In the genomic region with DNA sequence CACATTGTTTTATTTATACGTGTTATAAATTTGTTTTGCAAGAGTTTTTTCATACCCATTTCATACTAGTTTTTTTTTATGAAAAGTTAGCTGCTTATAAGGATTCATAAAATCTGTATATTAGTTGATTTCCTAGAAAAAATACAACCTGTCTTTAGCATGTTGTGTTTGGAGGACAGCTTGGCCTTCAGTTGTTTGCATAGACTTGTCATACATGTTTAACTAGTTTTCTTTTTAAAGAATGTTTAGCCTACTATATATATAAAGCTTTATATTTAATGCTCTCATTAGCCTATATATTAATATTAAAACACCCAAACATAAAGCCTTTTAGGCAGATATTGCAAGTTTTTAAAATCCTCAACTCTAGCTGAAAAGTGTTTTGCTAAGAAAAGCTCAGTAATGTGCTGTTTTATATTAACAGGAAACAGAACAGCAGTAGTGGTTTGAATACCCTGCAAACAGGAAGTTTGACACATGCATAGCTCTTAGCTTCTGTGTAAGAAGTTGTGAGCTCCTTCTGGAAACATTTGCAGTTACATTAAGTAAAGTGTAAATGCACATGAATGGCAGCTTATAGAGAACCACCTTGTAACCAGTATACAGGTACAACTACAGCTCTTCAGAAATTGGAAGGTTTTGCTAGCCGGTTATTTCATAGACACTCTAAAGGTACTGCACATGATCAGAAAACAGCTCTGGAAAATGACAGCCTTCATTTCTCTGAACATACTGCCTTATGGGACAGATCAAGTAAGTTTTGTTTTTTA, we compare ENCODE assay signal across 8 cellular contexts. TPM values are rescaled to one million over a fixed set of nuclear protein-coding genes. Genes with fewer than 3 reads are reported as not detected.
DNase-seq lines count a peak whose midpoint lies in the region; ATAC-seq and TF ChIP-seq lines count a peak whose summit lies in the region.

PRKACB (plus strand) TSS at position 476 of the 770 bp plus-strand sequence; CDS start at position 567, 91 bp downstream.

- H3K4me3 ChIP-seq in CD8-positive, alpha-beta T cell (ENCODE audit: low read depth, low read length) = peak within 1 kb of the TSS; percentile 65
- no peak within 1 kb of the TSS for H3K4me3 ChIP-seq in fibroblast of pulmonary artery (replicated peaks; ENCODE audit: low read depth, low read length)
- H3K4me3 ChIP-seq in parathyroid adenoma (ENCODE audit: low read depth, low read length) = peak within 1 kb of the TSS; percentile 11

- peaks cover 45% of the 10 kb centered on the region for H3K4me1 Mint-ChIP-seq in CD8-positive, alpha-beta T cell (ENCODE audit: low read depth)
- peaks cover 26% of the 10 kb centered on the region for H3K4me1 Mint-ChIP-seq in T-helper 2 cell treated with Interferon-gamma antibody and Interleukin-4, amounts not matched to agents 5 μg/mL and 100 μg/mL, for 36 hours (ENCODE audit: low read depth)

- peak within 1 kb of the TSS; percentile 97 for H3K4me3 Mint-ChIP-seq in CD8-positive, alpha-beta T cell
- peak within 1 kb of the TSS; percentile 99 for H3K4me3 Mint-ChIP-seq in T-helper 2 cell treated with Interferon-gamma antibody and Interleukin-4, amounts not matched to agents 5 μg/mL and 100 μg/mL, for 36 hours

- CTCF ChIA-PET in CD8-positive, alpha-beta T cell (lab: Charles Lee) = interaction anchor here (0.8 to 9.9 kb wide), 19 partner anchors 9 to 800 kb away, joined by 3 to 144 read pairs (median 4); partner anchors contain the start of genes GNG5 and SPATA1

- no peaks in the 10 kb centered on the region for H3K27me3 ChIP-seq in CD8-positive, alpha-beta T cell (ENCODE audit: insufficient read depth, low read length)
- H3K27me3 ChIP-seq in parathyroid adenoma (ENCODE audit: control insufficient read depth, insufficient read depth, low read length) = no peaks in the 10 kb centered on the region

- H3K79me2 ChIP-seq in parathyroid adenoma = no peaks in the 10 kb centered on the region

- no peaks in the 10 kb centered on the region for H3K9me3 ChIP-seq in CD8-positive, alpha-beta T cell (ENCODE audit: low read length)
- no peaks in the 10 kb centered on the region for H3K9me3 ChIP-seq in parathyroid adenoma (ENCODE audit: control insufficient read depth, low read length)

- no peak for TF ChIP-seq CTCF in CD8-positive, alpha-beta T cell (IDR thresholded peaks at IDR 0.05)
- no peak for TF ChIP-seq CTCF in fibroblast of pulmonary artery (IDR thresholded peaks at IDR 0.05; ENCODE audit: low read length, missing control alignments)
- no peak for TF ChIP-seq CTCF in parathyroid adenoma (IDR thresholded peaks at IDR 0.05)

- POLR2A ChIA-PET in CD8-positive, alpha-beta T cell (lab: Charles Lee) = interaction anchor here (0.6 to 4.1 kb wide), 26 partner anchors 8 to 1057 kb away, joined by 3 to 38 read pairs (median 5); partner anchors contain the start of genes CTBS, GNG5, RPF1 and SAMD13

- H3K4me1 ChIP-seq in CD8-positive, alpha-beta T cell (ENCODE audit: insufficient read depth, low read length) = peaks cover 41% of the 10 kb centered on the region
- H3K4me1 ChIP-seq in parathyroid adenoma = no peaks in the 10 kb centered on the region

- H3K27me3 Mint-ChIP-seq in CD8-positive, alpha-beta T cell (ENCODE audit: low read depth) = no peaks in the 10 kb centered on the region
- no peaks in the 10 kb centered on the region for H3K27me3 Mint-ChIP-seq in T-helper 2 cell treated with Interferon-gamma antibody and Interleukin-4, amounts not matched to agents 5 μg/mL and 100 μg/mL, for 36 hours (ENCODE audit: low read depth)

- intact Hi-C loops in CD8-positive, alpha-beta T cell (cut with DNase I, micrococcal nuclease) = loop anchor here (1.0 to 10.0 kb wide), 8 partner anchors 38 to 628 kb away; partner anchors contain the start of genes GNG5 (in 1 of the 2), SAMD13 (in 1 of the 2), SPATA1 (in 1 of the 2) and SSX2IP (in 1 of the 2)

- no peaks in the 10 kb centered on the region for H3K36me3 ChIP-seq in CD8-positive, alpha-beta T cell (ENCODE audit: insufficient read depth, low read length)
- no peaks in the 10 kb centered on the region for H3K36me3 ChIP-seq in parathyroid adenoma (ENCODE audit: control insufficient read depth, insufficient read depth, low read length)

- no peak within 1 kb of the TSS for H3K4me2 ChIP-seq in parathyroid adenoma (ENCODE audit: low read length)

- peaks cover under 1% of the 10 kb centered on the region for H3K9me3 Mint-ChIP-seq in CD8-positive, alpha-beta T cell
- peaks cover 5% of the 10 kb centered on the region for H3K9me3 Mint-ChIP-seq in T-helper 2 cell treated with Interferon-gamma antibody and Interleukin-4, amounts not matched to agents 5 μg/mL and 100 μg/mL, for 36 hours

- peak within 1 kb of the TSS; percentile 100 for H3K27ac Mint-ChIP-seq in CD8-positive, alpha-beta T cell
- peak within 1 kb of the TSS; percentile 99 for H3K27ac Mint-ChIP-seq in T-helper 2 cell treated with Interferon-gamma antibody and Interleukin-4, amounts not matched to agents 5 μg/mL and 100 μg/mL, for 36 hours

- H3K36me3 Mint-ChIP-seq in CD8-positive, alpha-beta T cell = peaks cover 6% of the 10 kb centered on the region
- H3K36me3 Mint-ChIP-seq in T-helper 2 cell treated with Interferon-gamma antibody and Interleukin-4, amounts not matched to agents 5 μg/mL and 100 μg/mL, for 36 hours (ENCODE audit: low read depth) = peaks cover 12% of the 10 kb centered on the region

- peak within 1 kb of the TSS; percentile 82 for H3K27ac ChIP-seq in CD8-positive, alpha-beta T cell (ENCODE audit: low read depth, low read length)
- no peak within 1 kb of the TSS for H3K27ac ChIP-seq in parathyroid adenoma

- H2AFZ ChIP-seq in parathyroid adenoma = no peak within 1 kb of the TSS

- ATAC-seq in CD8-positive, alpha-beta T cell = peak; percentile 88
- ATAC-seq in GM19438 (IDR thresholded peaks at IDR 0.05; ENCODE audit: low read depth, unreplicated experiment) = peak; percentile 92
- peak; percentile 86 for ATAC-seq in HG03457 (IDR thresholded peaks at IDR 0.05; ENCODE audit: unreplicated experiment)

- no peak within 1 kb of the TSS for H3K9ac ChIP-seq in parathyroid adenoma

- peak in 2 of 7 experiments; percentile 5 to 6 for DNase-seq in CD8-positive, alpha-beta T cell
- peak; percentile 26 for DNase-seq in T-helper 2 cell treated with Interferon-gamma antibody and Interleukin-4, amounts not matched to agents 5 μg/mL and 100 μg/mL, for 36 hours (ENCODE audit: low spot score)
- DNase-seq in fibroblast of pulmonary artery (ENCODE audit: low read depth) (peak; percentile 57), retina (no peak), putamen (ENCODE audit: low spot score) (no peak)

RNA-seq across cellular contexts. Expression of gene PRKACB, which starts in this region (rescaled TPM):
- total RNA-seq in CD8-positive, alpha-beta T cell = 10 to 100 TPM; 50.9 to 55.8 TPM

Comparison
In these comparisons a context has a peak if more than half of its experiments do, and no peak if none do; other contexts are left out.
1. DNase-seq: peak in T-helper 2 cell treated with Interferon-gamma antibody and Interleukin-4, amounts not matched to agents 5 μg/mL and 100 μg/mL, for 36 hours (single experiment) and fibroblast of pulmonary artery (single experiment); none in retina (single experiment) and putamen (single experiment).
2. Peak in every context shown above with its lines, with median percentiles within 50 percentile points of each other: ATAC-seq.